8 cellular contexts compared by ENCODE assay signal in genomic region chr5:145869753-145870152, GRCh38. TPM values are rescaled to one million over a fixed set of nuclear protein-coding genes. Genes with fewer than 3 reads are reported as not detected.
"Had no signal": no experiment of that assay in that cellular context is flagged by ENCODE, and none has a peak within 500 bp of the region (broad histone marks: within the 10 kb centered on the region; RNA-seq: fewer than 3 reads in every experiment).

No MANE protein-coding gene starts in this region.

- H3K27ac ChIP-seq: HL-60 had no signal

- ATAC-seq: HepG2, K562 had no signal

- DNase-seq: IMR-90, KBM-7, KG1 had no signal

- H3K4me3 ChIP-seq: K562 had no signal

RNA-seq across cellular contexts. Expression of gene GRXCR2, which starts 3.1 kb away (rescaled TPM):
- total RNA-seq: HepG2, HT-29, HT1080, IMR-90, K562 had no signal
